27 cellular contexts compared by ENCODE assay signal in the genomic region with DNA sequence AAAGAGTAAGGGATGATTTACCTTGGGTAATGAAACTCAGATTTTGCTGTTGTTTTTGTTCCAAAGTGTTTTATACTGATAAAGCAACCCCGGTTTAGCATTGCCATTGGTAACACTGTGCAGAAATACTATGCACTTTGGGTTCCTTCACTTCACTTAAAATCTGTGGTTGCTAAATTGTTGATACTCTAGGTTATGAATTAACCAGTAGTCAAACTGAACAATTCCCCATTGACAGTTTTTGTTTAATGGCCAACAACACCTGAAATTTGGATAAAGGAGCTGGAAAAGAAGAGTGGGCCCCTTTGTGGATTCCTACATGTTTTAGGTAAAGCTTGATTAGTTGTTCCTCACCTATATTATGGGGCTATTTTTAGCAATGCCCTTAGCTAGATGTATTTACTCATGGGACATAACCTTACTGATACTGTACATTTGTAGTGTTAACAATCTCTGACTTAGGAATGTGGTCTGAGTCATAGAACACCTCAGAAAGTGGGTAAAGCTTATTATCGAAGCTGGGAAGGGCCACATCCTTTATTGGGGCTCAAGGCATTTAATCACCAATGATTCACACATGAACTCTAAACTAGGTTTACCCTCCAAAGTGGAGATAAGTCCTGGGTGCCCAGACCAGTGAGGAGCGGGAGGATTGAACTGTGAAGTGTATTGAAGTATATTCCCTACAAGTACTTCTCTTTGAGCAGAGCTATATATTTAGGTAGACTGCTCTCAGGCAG. TPM values are rescaled to one million over a fixed set of nuclear protein-coding genes. Genes with fewer than 3 reads are reported as not detected.
DNase-seq lines count a peak whose midpoint lies in the region; FAIRE-seq and TF ChIP-seq lines count a peak whose summit lies in the region.
"Had no signal": no experiment of that assay in that cellular context is flagged by ENCODE, and none has a peak within 500 bp of the region (broad histone marks: within the 10 kb centered on the region; RNA-seq: fewer than 3 reads in every experiment).

No MANE protein-coding gene starts in this region.

- H3K27me3 ChIP-seq in breast epithelium (no peaks in the 10 kb centered on the region), astrocyte (ENCODE audit: insufficient read depth, low read length) (peaks cover 16% of the 10 kb centered on the region), osteoblast (ENCODE audit: insufficient read depth, low read length) (peaks cover 24% of the 10 kb centered on the region)
- H3K27me3 ChIP-seq: dorsolateral prefrontal cortex, gastrocnemius medialis, right atrium auricular region, upper lobe of left lung had no signal

- H3K36me3 Mint-ChIP-seq in MCF 10A (ENCODE audit: insufficient read depth, unreplicated experiment) = no peaks in the 10 kb centered on the region
- no peaks in the 10 kb centered on the region for H3K36me3 Mint-ChIP-seq in astrocyte (ENCODE audit: low read depth, unreplicated experiment)
- H3K36me3 Mint-ChIP-seq in type B pancreatic cell = no peaks in the 10 kb centered on the region

- no peaks in the 10 kb centered on the region for H3K79me2 ChIP-seq in astrocyte (ENCODE audit: insufficient read depth, low read length)
- H3K79me2 ChIP-seq in osteoblast (ENCODE audit: insufficient read depth, low read length) = no peaks in the 10 kb centered on the region

- no peak overlapping the region for H3K4me3 Mint-ChIP-seq in MCF 10A (ENCODE audit: unreplicated experiment)
- no peak overlapping the region for H3K4me3 Mint-ChIP-seq in astrocyte (ENCODE audit: unreplicated experiment)
- H3K4me3 Mint-ChIP-seq in type B pancreatic cell = peak overlapping the region; percentile 25
- H3K4me3 Mint-ChIP-seq: activated CD4-positive, alpha-beta T cell treated with anti-CD3 and anti-CD28 coated beads, Interleukin-2, amount 10 ng/mL, durations not matched to agents 7 days and 5 days; activated CD8-positive, alpha-beta memory T cell treated with anti-CD3 and anti-CD28 coated beads, Interleukin-2, amount 10 ng/mL, durations not matched to agents 7 days and 5 days; central memory CD8-positive, alpha-beta T cell; T-helper 1 cell treated with Interleukin-12 subunit alpha and Interleukin-12 subunit beta and Interleukin-4 antibody, amounts not matched to agents 30 μg/mL and 1 μg/mL, for 36 hours had no signal

- H3K9me3 ChIP-seq in breast epithelium (no peaks in the 10 kb centered on the region), astrocyte (ENCODE audit: insufficient read depth, low read depth, low read length) (no peaks in the 10 kb centered on the region), osteoblast (ENCODE audit: low read depth, low read length) (no peaks in the 10 kb centered on the region)
- H3K9me3 ChIP-seq: gastrocnemius medialis, right atrium auricular region, SJCRH30, upper lobe of left lung had no signal

- no peak overlapping the region for H3K27ac ChIP-seq in breast epithelium
- H3K27ac ChIP-seq in astrocyte (ENCODE audit: low read depth, low read length) = no peak overlapping the region
- no peak overlapping the region for H3K27ac ChIP-seq in osteoblast (ENCODE audit: low read depth, low read length)
- H3K27ac ChIP-seq: 22Rv1, gastrocnemius medialis, right atrium auricular region, SJCRH30, upper lobe of left lung had no signal

- peaks cover 5% of the 10 kb centered on the region for H3K4me1 Mint-ChIP-seq in MCF 10A (ENCODE audit: insufficient read depth, unreplicated experiment)
- H3K4me1 Mint-ChIP-seq in astrocyte (ENCODE audit: low read depth, unreplicated experiment) = peaks cover 6% of the 10 kb centered on the region
- H3K4me1 Mint-ChIP-seq in type B pancreatic cell (ENCODE audit: unreplicated experiment) = peaks cover 18% of the 10 kb centered on the region
- H3K4me1 Mint-ChIP-seq: activated CD4-positive, alpha-beta T cell treated with anti-CD3 and anti-CD28 coated beads, Interleukin-2, amount 10 ng/mL, durations not matched to agents 7 days and 5 days had no signal

- DNase-seq in MCF 10A (ENCODE audit: unreplicated experiment) (peak; percentile 38), breast epithelium (ENCODE audit: low spot score in 2 of 2) (no peak), astrocyte (ENCODE audit: low read depth) (peak; percentile 8), kidney tubule cell (ENCODE audit: low spot score) (peak; percentile 69), type B pancreatic cell (ENCODE audit: extremely low spot score, unreplicated experiment) (no peak), GM20000 (ENCODE audit: low spot score) (no peak), osteoblast (ENCODE audit: insufficient read length, low spot score, missing footprints) (no peak), NCI-H2227 treated with DMSO at 0.1 percent for 48 hours (lab: John Stamatoyannopoulos, UW) (no peak)
- DNase-seq: activated CD4-positive, alpha-beta T cell treated with anti-CD3 and anti-CD28 coated beads, Interleukin-2, amount 10 ng/mL, durations not matched to agents 7 days and 5 days; activated CD8-positive, alpha-beta memory T cell treated with anti-CD3 and anti-CD28 coated beads, Interleukin-2, amount 10 ng/mL, durations not matched to agents 7 days and 5 days; activated naive CD4-positive, alpha-beta T cell treated with anti-CD3 and anti-CD28 coated beads, Interleukin-2, amount 50 U/mL, for 16 hours; DMS79 treated with DMSO at 0.1 percent for 48 hours; dorsolateral prefrontal cortex; erythroblast; gastrocnemius medialis; GOT3; KBM-7; kidney; NCI-H2171; occipital lobe; SJCRH30; stimulated activated CD8-positive, alpha-beta memory T cell treated with anti-CD3 and anti-CD28 coated beads, Interleukin-4, amount 100 ng/mL, for 48 hours; upper lobe of left lung had no signal

- H2AFZ ChIP-seq in astrocyte (ENCODE audit: low read depth, low read length) = no peak overlapping the region
- no peak overlapping the region for H2AFZ ChIP-seq in osteoblast (ENCODE audit: low read length)

- no peaks in the 10 kb centered on the region for H3K36me3 ChIP-seq in breast epithelium
- no peaks in the 10 kb centered on the region for H3K36me3 ChIP-seq in astrocyte (ENCODE audit: insufficient read depth, low read length)
- H3K36me3 ChIP-seq in osteoblast (ENCODE audit: insufficient read depth, low read length) = no peaks in the 10 kb centered on the region
- H3K36me3 ChIP-seq: gastrocnemius medialis, right atrium auricular region, SJCRH30, upper lobe of left lung had no signal

- no peaks in the 10 kb centered on the region for H3K9me3 Mint-ChIP-seq in MCF 10A (ENCODE audit: unreplicated experiment)
- H3K9me3 Mint-ChIP-seq in astrocyte (ENCODE audit: unreplicated experiment) = no peaks in the 10 kb centered on the region
- no peaks in the 10 kb centered on the region for H3K9me3 Mint-ChIP-seq in type B pancreatic cell
- H3K9me3 Mint-ChIP-seq: activated CD4-positive, alpha-beta T cell treated with anti-CD3 and anti-CD28 coated beads, Interleukin-2, amount 10 ng/mL, durations not matched to agents 7 days and 5 days; T-helper 1 cell treated with Interleukin-12 subunit alpha and Interleukin-12 subunit beta and Interleukin-4 antibody, amounts not matched to agents 30 μg/mL and 1 μg/mL, for 36 hours had no signal

- no peak overlapping the region for H3K27ac Mint-ChIP-seq in MCF 10A (ENCODE audit: low read depth, unreplicated experiment)
- H3K27ac Mint-ChIP-seq in astrocyte (ENCODE audit: unreplicated experiment) = no peak overlapping the region
- peak overlapping the region; percentile 71 for H3K27ac Mint-ChIP-seq in type B pancreatic cell
- H3K27ac Mint-ChIP-seq: activated CD4-positive, alpha-beta T cell treated with anti-CD3 and anti-CD28 coated beads, Interleukin-2, amount 10 ng/mL, durations not matched to agents 7 days and 5 days; activated CD8-positive, alpha-beta memory T cell treated with anti-CD3 and anti-CD28 coated beads, Interleukin-2, amount 10 ng/mL, durations not matched to agents 7 days and 5 days; T-helper 1 cell treated with Interleukin-12 subunit alpha and Interleukin-12 subunit beta and Interleukin-4 antibody, amounts not matched to agents 30 μg/mL and 1 μg/mL, for 36 hours had no signal

- no TSS peak for BruUV-seq in MCF 10A (replicated peaks; lab: Mats Ljungman, UMichigan)

- H3K4me1 ChIP-seq in breast epithelium = no peaks in the 10 kb centered on the region
- no peaks in the 10 kb centered on the region for H3K4me1 ChIP-seq in astrocyte (ENCODE audit: insufficient read depth, low read length)
- no peaks in the 10 kb centered on the region for H3K4me1 ChIP-seq in osteoblast (ENCODE audit: insufficient read depth, low read length)
- H3K4me1 ChIP-seq: SJCRH30 had no signal

- no peaks in the 10 kb centered on the region for H4K20me1 ChIP-seq in astrocyte (ENCODE audit: insufficient read depth, low read length)
- H4K20me1 ChIP-seq in osteoblast (ENCODE audit: insufficient read depth, low read length) = no peaks in the 10 kb centered on the region

- TF ChIP-seq POLR2A in breast epithelium (IDR thresholded peaks at IDR 0.05) = no peak

- H3K4me2 ChIP-seq in astrocyte (ENCODE audit: low read length) (no peak overlapping the region), osteoblast (ENCODE audit: insufficient read depth, low read length) (no peak overlapping the region)

- CTCF ChIA-PET in MCF 10A (lab: Yijun Ruan, JAX) = interaction anchor here (0.7 to 1.5 kb wide), 3 partner anchors 11 to 68 kb away, joined by 3 read pairs; no protein-coding TSS in a partner anchor

- H3K4me3 ChIP-seq in breast epithelium (no peak overlapping the region), astrocyte (ENCODE audit: insufficient read depth, low read depth, low read length) (no peak overlapping the region), osteoblast (ENCODE audit: insufficient read depth, low read length) (no peak overlapping the region)
- H3K4me3 ChIP-seq: dorsolateral prefrontal cortex, gastrocnemius medialis, right atrium auricular region, SJCRH30, upper lobe of left lung had no signal

- no peak for FAIRE-seq in astrocyte (lab: Jason Lieb, UNC)
- FAIRE-seq: kidney had no signal

- intact Hi-C loops in MCF 10A (cut with micrococcal nuclease) = no loop called here
- intact Hi-C loops in breast epithelium (cut with DNase I; ENCODE audit: low total_unique reads) = no loop called here

- no peaks in the 10 kb centered on the region for H3K27me3 Mint-ChIP-seq in MCF 10A (ENCODE audit: insufficient read depth, unreplicated experiment)
- H3K27me3 Mint-ChIP-seq in astrocyte (ENCODE audit: low read depth, unreplicated experiment) = peaks cover 22% of the 10 kb centered on the region
- peaks cover 48% of the 10 kb centered on the region for H3K27me3 Mint-ChIP-seq in type B pancreatic cell

- H3K9ac ChIP-seq in astrocyte (ENCODE audit: low read length) = no peak overlapping the region

- TF ChIP-seq CTCF in MCF 10A (IDR thresholded peaks at IDR 0.05; ENCODE audit: unreplicated experiment) (no peak), breast epithelium (IDR thresholded peaks at IDR 0.05) (no peak), astrocyte (IDR thresholded peaks at IDR 0.05; ENCODE audit: insufficient read depth, low read depth, low read length) (no peak), type B pancreatic cell (conservative IDR thresholded peaks at IDR 0.05) (no peak), GM20000 (IDR thresholded peaks at IDR 0.05; ENCODE audit: extremely low read depth, missing control alignments) (no peak), osteoblast (IDR thresholded peaks at IDR 0.05; ENCODE audit: extremely low read depth, low read depth, low read length) (no peak)

- POLR2A ChIA-PET in MCF 10A (lab: Yijun Ruan, JAX) = interaction anchor here (0.6 to 1.7 kb wide), 5 partner anchors 10 to 196 kb away, joined by 3 to 5 read pairs (median 3); no protein-coding TSS in a partner anchor

RNA-seq across cellular contexts. Expression of gene THRB, which starts 29.5 kb away (rescaled TPM):
- total RNA-seq in MCF 10A (2022) (3.8 and 4.2 TPM in 2 replicates), breast epithelium (10 to 100 TPM; 29.8 to 40.2 (median 39.2) TPM), astrocyte (6.8 and 8.5 TPM in 2 replicates), type B pancreatic cell (ENCODE audit: low replicate concordance) (15.6 and 27.3 TPM in 2 replicates), osteoblast (0.36 and 0.88 TPM in 2 replicates)
- total RNA-seq: activated CD4-positive, alpha-beta T cell treated with anti-CD3 and anti-CD28 coated beads, Interleukin-2, amount 10 ng/mL, durations not matched to agents 7 days and 5 days; activated CD8-positive, alpha-beta memory T cell treated with anti-CD3 and anti-CD28 coated beads, Interleukin-2, amount 10 ng/mL, durations not matched to agents 7 days and 5 days; SJCRH30 had no signal

Comparison
In these comparisons a context has a peak if more than half of its experiments do, and no peak if none do; other contexts are left out.
1. DNase-seq: peak in MCF 10A (single experiment), astrocyte (single experiment) and kidney tubule cell (single experiment); none in breast epithelium (0 of 2), type B pancreatic cell (single experiment), GM20000 (single experiment), osteoblast (single experiment) and NCI-H2227 treated with DMSO at 0.1 percent for 48 hours (single experiment).